In genomic region chr12:128813883-128814282, GRCh38 we compare ENCODE assay signal across 13 cellular contexts. TPM values are rescaled to one million over a fixed set of nuclear protein-coding genes. Genes with fewer than 3 reads are reported as not detected.
DNase-seq lines count a peak whose midpoint lies in the region; ATAC-seq and TF ChIP-seq lines count a peak whose summit lies in the region.
"Had no signal": no experiment of that assay in that cellular context is flagged by ENCODE, and none has a peak within 500 bp of the region (broad histone marks: within the 10 kb centered on the region; RNA-seq: fewer than 3 reads in every experiment).

No MANE protein-coding gene starts in this region.

- no peak overlapping the region for H3K4me3 Mint-ChIP-seq in activated T-helper 1 cell treated with anti-CD3 and anti-CD28 coated beads, Interleukin-12 subunit alpha, Interleukin-12 subunit beta, Interleukin-2, Interleukin-4 antibody, amounts not matched to agents 30 ng/mL and 10 ng/mL and 1 ng/mL, durations not matched to agents 14 hours and 24 hours and 36 hours
- H3K4me3 Mint-ChIP-seq in activated naive CD4-positive, alpha-beta T cell treated with anti-CD3 and anti-CD28 coated beads, Interleukin-2, amount 10 ng/mL, durations not matched to agents 7 days and 5 days, result no peak overlapping the region
- H3K4me3 Mint-ChIP-seq: T-helper 17 cell had no signal

- H3K9me3 ChIP-seq in psoas muscle (no peaks in the 10 kb centered on the region), heart right ventricle (no peaks in the 10 kb centered on the region)
- H3K9me3 ChIP-seq: mucosa of descending colon, spleen had no signal

- ATAC-seq in GM18511 (IDR thresholded peaks at IDR 0.05; ENCODE audit: unreplicated experiment) (peak; percentile 29), HG02571 (IDR thresholded peaks at IDR 0.05; ENCODE audit: unreplicated experiment) (peak; percentile 22), psoas muscle (peak in 1 of 4 donors; percentile 12), heart right ventricle (no peak)
- ATAC-seq: mucosa of descending colon, T-helper 17 cell had no signal

- H3K27me3 Mint-ChIP-seq in activated T-helper 1 cell treated with anti-CD3 and anti-CD28 coated beads, Interleukin-12 subunit alpha, Interleukin-12 subunit beta, Interleukin-2, Interleukin-4 antibody, amounts not matched to agents 30 ng/mL and 10 ng/mL and 1 ng/mL, durations not matched to agents 14 hours and 24 hours and 36 hours (ENCODE audit: insufficient read depth), result no peaks in the 10 kb centered on the region
- no peaks in the 10 kb centered on the region for H3K27me3 Mint-ChIP-seq in activated naive CD4-positive, alpha-beta T cell treated with anti-CD3 and anti-CD28 coated beads, Interleukin-2, amount 10 ng/mL, durations not matched to agents 7 days and 5 days
- H3K27me3 Mint-ChIP-seq: T-helper 17 cell had no signal

- H3K27ac Mint-ChIP-seq in activated T-helper 1 cell treated with anti-CD3 and anti-CD28 coated beads, Interleukin-12 subunit alpha, Interleukin-12 subunit beta, Interleukin-2, Interleukin-4 antibody, amounts not matched to agents 30 ng/mL and 10 ng/mL and 1 ng/mL, durations not matched to agents 14 hours and 24 hours and 36 hours, result peak overlapping the region; percentile 52
- H3K27ac Mint-ChIP-seq in activated naive CD4-positive, alpha-beta T cell treated with anti-CD3 and anti-CD28 coated beads, Interleukin-2, amount 10 ng/mL, durations not matched to agents 7 days and 5 days, result no peak overlapping the region
- H3K27ac Mint-ChIP-seq: T-helper 17 cell had no signal

- peaks cover 0 to 11% of the 10 kb centered on the region in 2 donors for H3K36me3 ChIP-seq in psoas muscle (ENCODE audit: insufficient read depth in 1 of 2, low read depth in 1 of 2)
- peaks cover 0 to 50% (median under 1%) of the 10 kb centered on the region in 9 donors for H3K36me3 ChIP-seq in heart right ventricle

- intact Hi-C loops in activated T-helper 1 cell treated with anti-CD3 and anti-CD28 coated beads, Interleukin-12 subunit alpha, Interleukin-12 subunit beta, Interleukin-2, Interleukin-4 antibody, amounts not matched to agents 30 ng/mL and 10 ng/mL and 1 ng/mL, durations not matched to agents 14 hours and 24 hours and 36 hours (cut with micrococcal nuclease), result no loop called here
- intact Hi-C loops in psoas muscle (cut with DNase I) (no loop called here), heart right ventricle (cut with DNase I) (no loop called here)

- peaks cover 49% of the 10 kb centered on the region for H3K36me3 Mint-ChIP-seq in activated T-helper 1 cell treated with anti-CD3 and anti-CD28 coated beads, Interleukin-12 subunit alpha, Interleukin-12 subunit beta, Interleukin-2, Interleukin-4 antibody, amounts not matched to agents 30 ng/mL and 10 ng/mL and 1 ng/mL, durations not matched to agents 14 hours and 24 hours and 36 hours (ENCODE audit: low read depth)
- H3K36me3 Mint-ChIP-seq in activated naive CD4-positive, alpha-beta T cell treated with anti-CD3 and anti-CD28 coated beads, Interleukin-2, amount 10 ng/mL, durations not matched to agents 7 days and 5 days, result peaks cover 28% of the 10 kb centered on the region

- H3K4me1 ChIP-seq in psoas muscle (peaks cover 77% of the 10 kb centered on the region), heart right ventricle (peaks cover 12 to 96% (median 70%) of the 10 kb centered on the region in 9 donors)

- DNase-seq in activated T-helper 1 cell treated with anti-CD3 and anti-CD28 coated beads, Interleukin-12 subunit alpha, Interleukin-12 subunit beta, Interleukin-2, Interleukin-4 antibody, amounts not matched to agents 30 ng/mL and 10 ng/mL and 1 ng/mL, durations not matched to agents 14 hours and 24 hours and 36 hours (ENCODE audit: low spot score), result no peak
- DNase-seq in psoas muscle, result no peak
- no peak for DNase-seq in HCEC 1CT
- DNase-seq in heart right ventricle, result no peak
- no peak for DNase-seq in activated naive CD4-positive, alpha-beta T cell treated with anti-CD3 and anti-CD28 coated beads, Interleukin-2, amount 10 ng/mL, durations not matched to agents 7 days and 5 days
- DNase-seq in NCI-H526 (lab: John Stamatoyannopoulos, UW), result no peak
- DNase-seq: Karpas-422, mucosa of descending colon, NCI-H748 treated with DMSO at 0.1 percent for 48 hours, spleen, T-helper 17 cell had no signal

- peaks cover 76% of the 10 kb centered on the region for H3K4me1 Mint-ChIP-seq in activated T-helper 1 cell treated with anti-CD3 and anti-CD28 coated beads, Interleukin-12 subunit alpha, Interleukin-12 subunit beta, Interleukin-2, Interleukin-4 antibody, amounts not matched to agents 30 ng/mL and 10 ng/mL and 1 ng/mL, durations not matched to agents 14 hours and 24 hours and 36 hours (ENCODE audit: low read depth)
- H3K4me1 Mint-ChIP-seq in activated naive CD4-positive, alpha-beta T cell treated with anti-CD3 and anti-CD28 coated beads, Interleukin-2, amount 10 ng/mL, durations not matched to agents 7 days and 5 days, result peaks cover 46% of the 10 kb centered on the region

- H3K4me3 ChIP-seq in psoas muscle (no peak overlapping the region), heart right ventricle (no peak overlapping the region)
- H3K4me3 ChIP-seq: mucosa of descending colon, spleen had no signal

- WGBS in psoas muscle, 3 donors, result 73 to 79% (median 73%) methylated on average over 10 of the region's 10 CpGs
- WGBS in heart right ventricle, 2 donors, result 75 to 79% methylated on average over 10 of the region's 10 CpGs

- TF ChIP-seq CTCF in psoas muscle (IDR thresholded peaks at IDR 0.05), result no peak
- no peak for TF ChIP-seq CTCF in heart right ventricle (IDR thresholded peaks at IDR 0.05)

- no peaks in the 10 kb centered on the region for H3K9me3 Mint-ChIP-seq in activated T-helper 1 cell treated with anti-CD3 and anti-CD28 coated beads, Interleukin-12 subunit alpha, Interleukin-12 subunit beta, Interleukin-2, Interleukin-4 antibody, amounts not matched to agents 30 ng/mL and 10 ng/mL and 1 ng/mL, durations not matched to agents 14 hours and 24 hours and 36 hours
- no peaks in the 10 kb centered on the region for H3K9me3 Mint-ChIP-seq in activated naive CD4-positive, alpha-beta T cell treated with anti-CD3 and anti-CD28 coated beads, Interleukin-2, amount 10 ng/mL, durations not matched to agents 7 days and 5 days

- H3K27ac ChIP-seq in psoas muscle, result peak overlapping the region; percentile 95
- H3K27ac ChIP-seq in heart right ventricle, result peak overlapping the region in 4 of 10 donors; percentile 11 to 51 (median 40)

- H3K27me3 ChIP-seq in psoas muscle (ENCODE audit: insufficient read depth in 3 of 3, low read length in 2 of 3), result no peaks in the 10 kb centered on the region
- no peaks in the 10 kb centered on the region for H3K27me3 ChIP-seq in heart right ventricle
- H3K27me3 ChIP-seq: spleen had no signal

- CTCF ChIA-PET in activated naive CD4-positive, alpha-beta T cell treated with anti-CD3 and anti-CD28 coated beads, Interleukin-2, amount 10 ng/mL, durations not matched to agents 7 days and 5 days (lab: Charles Lee), result no interaction called here

RNA-seq across cellular contexts. Expression of gene SLC15A4, which starts 9.9 kb away (rescaled TPM):
- 33.0 and 33.7 TPM in 2 replicates for total RNA-seq in activated T-helper 1 cell treated with anti-CD3 and anti-CD28 coated beads, Interleukin-12 subunit alpha, Interleukin-12 subunit beta, Interleukin-2, Interleukin-4 antibody, amounts not matched to agents 30 ng/mL and 10 ng/mL and 1 ng/mL, durations not matched to agents 14 hours and 24 hours and 36 hours
- total RNA-seq in psoas muscle (10 to 100 TPM; 21.9 to 54.0 (median 31.9) TPM), heart right ventricle (10 to 100 TPM; 14.5 to 23.7 (median 15.5) TPM)
- polyA plus RNA-seq in psoas muscle (10 to 100 TPM; 26.9 to 39.7 (median 30.2) TPM), heart right ventricle (10 to 100 TPM; 14.3 to 15.6 TPM)

RNA-seq across cellular contexts. Expression of gene GLT1D1, which starts 39.4 kb away (rescaled TPM):
- total RNA-seq in activated T-helper 1 cell treated with anti-CD3 and anti-CD28 coated beads, Interleukin-12 subunit alpha, Interleukin-12 subunit beta, Interleukin-2, Interleukin-4 antibody, amounts not matched to agents 30 ng/mL and 10 ng/mL and 1 ng/mL, durations not matched to agents 14 hours and 24 hours and 36 hours, result 2.0 and 2.1 TPM in 2 replicates
- total RNA-seq in psoas muscle (1 to 10 TPM in 3 of 4 donors, under 1 TPM in 1; 0.32 to 3.1 (median 2.0) TPM), heart right ventricle (1 to 10 TPM in 4 of 10 donors, under 1 TPM in 5, not detected in 1; 0.24 to 3.3 (median 0.93) TPM)
- polyA plus RNA-seq in psoas muscle (under 1 TPM; 0.51 to 0.95 (median 0.60) TPM), heart right ventricle (under 1 TPM; 0.07 to 0.09 TPM)

Comparison
In these comparisons a context has a peak if more than half of its experiments do, and no peak if none do; other contexts are left out.
1. ATAC-seq: peak in GM18511 (single experiment) and HG02571 (single experiment); none in heart right ventricle (0 of 8).